1 cellular context compared by ENCODE assay signal in the genomic region with DNA sequence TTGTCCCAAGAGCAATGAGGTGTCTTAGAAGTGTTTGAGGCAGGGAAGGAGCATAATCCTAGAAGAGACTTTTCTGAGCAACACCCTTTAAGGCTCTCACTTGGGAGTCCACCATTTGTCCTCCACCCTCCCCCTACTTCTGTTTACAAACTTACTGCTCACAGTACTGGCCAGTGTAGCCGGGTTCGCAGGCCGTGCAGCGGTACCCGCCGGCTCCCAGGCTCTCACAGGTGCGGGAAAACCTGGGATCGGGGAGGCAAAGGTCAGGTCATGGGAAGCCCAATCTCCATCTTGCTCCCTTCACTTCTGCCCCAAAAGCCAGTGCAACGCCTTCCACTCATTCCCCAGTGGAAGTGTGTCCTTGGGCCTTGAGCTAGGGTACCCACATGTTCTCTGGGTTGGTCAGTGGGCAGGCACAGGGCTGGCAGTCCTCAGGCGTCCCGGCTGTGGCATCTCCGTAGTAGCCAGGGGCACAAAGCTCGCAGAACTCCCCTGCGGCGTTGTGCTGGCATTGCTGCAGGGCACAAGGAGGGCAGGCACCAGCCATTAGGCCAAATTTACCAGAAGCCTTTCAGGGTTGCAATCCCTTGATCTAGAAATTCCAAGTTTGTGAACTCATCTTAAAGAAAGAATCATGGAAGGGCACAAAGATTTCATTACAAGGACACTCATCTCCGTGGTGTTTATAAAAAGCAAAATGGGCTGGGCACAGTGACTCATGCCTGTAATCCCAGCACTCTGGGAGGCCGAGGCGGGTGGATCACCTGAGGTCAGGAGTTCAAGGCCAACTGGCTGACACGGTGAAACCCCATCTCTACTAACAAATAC.
TF ChIP-seq lines count a peak whose summit lies in the region.

No MANE protein-coding gene starts in this region.

TF ChIP-seq in HepG2, 621 proteins besides CTCF, POLR2A, EP300 and RAD21 (continued from another document and continues in another):
- TF ChIP-seq, protein P1, sequence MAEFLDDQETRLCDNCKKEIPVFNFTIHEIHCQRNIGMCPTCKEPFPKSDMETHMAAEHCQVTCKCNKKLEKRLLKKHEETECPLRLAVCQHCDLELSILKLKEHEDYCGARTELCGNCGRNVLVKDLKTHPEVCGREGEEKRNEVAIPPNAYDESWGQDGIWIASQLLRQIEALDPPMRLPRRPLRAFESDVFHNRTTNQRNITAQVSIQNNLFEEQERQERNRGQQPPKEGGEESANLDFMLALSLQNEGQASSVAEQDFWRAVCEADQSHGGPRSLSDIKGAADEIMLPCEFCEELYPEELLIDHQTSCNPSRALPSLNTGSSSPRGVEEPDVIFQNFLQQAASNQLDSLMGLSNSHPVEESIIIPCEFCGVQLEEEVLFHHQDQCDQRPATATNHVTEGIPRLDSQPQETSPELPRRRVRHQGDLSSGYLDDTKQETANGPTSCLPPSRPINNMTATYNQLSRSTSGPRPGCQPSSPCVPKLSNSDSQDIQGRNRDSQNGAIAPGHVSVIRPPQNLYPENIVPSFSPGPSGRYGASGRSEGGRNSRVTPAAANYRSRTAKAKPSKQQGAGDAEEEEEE (CRISPR knock-in tag; IDR thresholded peaks at IDR 0.05; ENCODE audit: borderline replicate concordance), result no peak
- TF ChIP-seq NR2F1 (CRISPR knock-in tag; IDR thresholded peaks at IDR 0.05), result peak; percentile 92 to 93
- TF ChIP-seq HNRNPL (IDR thresholded peaks at IDR 0.05; ENCODE audit: low read depth, low read length), result 0 out of 2 replicates have a peak, but pooled peaks have one; percentile 48
- peak; percentile 18; the same call in 1 of the 2 replicates for TF ChIP-seq ZNF768 (CRISPR knock-in tag; IDR thresholded peaks at IDR 0.05)
- TF ChIP-seq HDAC2 (CRISPR knock-in tag; IDR thresholded peaks at IDR 0.05), result peak; percentile 57; the same call in 1 of the 2 replicates
- no peak for TF ChIP-seq REXO4 (CRISPR knock-in tag; IDR thresholded peaks at IDR 0.05; ENCODE audit: borderline replicate concordance)
- TF ChIP-seq ZNF441 (CRISPR knock-in tag; IDR thresholded peaks at IDR 0.05; ENCODE audit: borderline replicate concordance), result no peak
- TF ChIP-seq, protein P2, sequence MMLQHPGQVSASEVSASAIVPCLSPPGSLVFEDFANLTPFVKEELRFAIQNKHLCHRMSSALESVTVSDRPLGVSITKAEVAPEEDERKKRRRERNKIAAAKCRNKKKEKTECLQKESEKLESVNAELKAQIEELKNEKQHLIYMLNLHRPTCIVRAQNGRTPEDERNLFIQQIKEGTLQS (CRISPR knock-in tag; IDR thresholded peaks at IDR 0.05), result peak; percentile 72
- TF ChIP-seq, protein P3, sequence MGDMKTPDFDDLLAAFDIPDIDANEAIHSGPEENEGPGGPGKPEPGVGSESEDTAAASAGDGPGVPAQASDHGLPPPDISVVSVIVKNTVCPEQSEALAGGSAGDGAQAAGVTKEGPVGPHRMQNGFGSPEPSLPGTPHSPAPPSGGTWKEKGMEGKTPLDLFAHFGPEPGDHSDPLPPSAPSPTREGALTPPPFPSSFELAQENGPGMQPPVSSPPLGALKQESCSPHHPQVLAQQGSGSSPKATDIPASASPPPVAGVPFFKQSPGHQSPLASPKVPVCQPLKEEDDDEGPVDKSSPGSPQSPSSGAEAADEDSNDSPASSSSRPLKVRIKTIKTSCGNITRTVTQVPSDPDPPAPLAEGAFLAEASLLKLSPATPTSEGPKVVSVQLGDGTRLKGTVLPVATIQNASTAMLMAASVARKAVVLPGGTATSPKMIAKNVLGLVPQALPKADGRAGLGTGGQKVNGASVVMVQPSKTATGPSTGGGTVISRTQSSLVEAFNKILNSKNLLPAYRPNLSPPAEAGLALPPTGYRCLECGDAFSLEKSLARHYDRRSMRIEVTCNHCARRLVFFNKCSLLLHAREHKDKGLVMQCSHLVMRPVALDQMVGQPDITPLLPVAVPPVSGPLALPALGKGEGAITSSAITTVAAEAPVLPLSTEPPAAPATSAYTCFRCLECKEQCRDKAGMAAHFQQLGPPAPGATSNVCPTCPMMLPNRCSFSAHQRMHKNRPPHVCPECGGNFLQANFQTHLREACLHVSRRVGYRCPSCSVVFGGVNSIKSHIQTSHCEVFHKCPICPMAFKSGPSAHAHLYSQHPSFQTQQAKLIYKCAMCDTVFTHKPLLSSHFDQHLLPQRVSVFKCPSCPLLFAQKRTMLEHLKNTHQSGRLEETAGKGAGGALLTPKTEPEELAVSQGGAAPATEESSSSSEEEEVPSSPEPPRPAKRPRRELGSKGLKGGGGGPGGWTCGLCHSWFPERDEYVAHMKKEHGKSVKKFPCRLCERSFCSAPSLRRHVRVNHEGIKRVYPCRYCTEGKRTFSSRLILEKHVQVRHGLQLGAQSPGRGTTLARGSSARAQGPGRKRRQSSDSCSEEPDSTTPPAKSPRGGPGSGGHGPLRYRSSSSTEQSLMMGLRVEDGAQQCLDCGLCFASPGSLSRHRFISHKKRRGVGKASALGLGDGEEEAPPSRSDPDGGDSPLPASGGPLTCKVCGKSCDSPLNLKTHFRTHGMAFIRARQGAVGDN (CRISPR knock-in tag; IDR thresholded peaks at IDR 0.05), result peak; percentile 38; the same call in 1 of the 2 replicates
- TF ChIP-seq ZNF264 (CRISPR knock-in tag; IDR thresholded peaks at IDR 0.05), result no peak
- TF ChIP-seq, protein P4, sequence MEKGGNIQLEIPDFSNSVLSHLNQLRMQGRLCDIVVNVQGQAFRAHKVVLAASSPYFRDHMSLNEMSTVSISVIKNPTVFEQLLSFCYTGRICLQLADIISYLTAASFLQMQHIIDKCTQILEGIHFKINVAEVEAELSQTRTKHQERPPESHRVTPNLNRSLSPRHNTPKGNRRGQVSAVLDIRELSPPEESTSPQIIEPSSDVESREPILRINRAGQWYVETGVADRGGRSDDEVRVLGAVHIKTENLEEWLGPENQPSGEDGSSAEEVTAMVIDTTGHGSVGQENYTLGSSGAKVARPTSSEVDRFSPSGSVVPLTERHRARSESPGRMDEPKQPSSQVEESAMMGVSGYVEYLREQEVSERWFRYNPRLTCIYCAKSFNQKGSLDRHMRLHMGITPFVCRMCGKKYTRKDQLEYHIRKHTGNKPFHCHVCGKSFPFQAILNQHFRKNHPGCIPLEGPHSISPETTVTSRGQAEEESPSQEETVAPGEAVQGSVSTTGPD (CRISPR knock-in tag; IDR thresholded peaks at IDR 0.05), result no peak
- no peak for TF ChIP-seq ZBTB42 (CRISPR knock-in tag; IDR thresholded peaks at IDR 0.05)
- TF ChIP-seq FOXK1 (CRISPR knock-in tag; IDR thresholded peaks at IDR 0.05; ENCODE audit: borderline replicate concordance, low read depth), result peak; percentile 65; the same call in 1 of the 2 replicates
- TF ChIP-seq, protein P5, sequence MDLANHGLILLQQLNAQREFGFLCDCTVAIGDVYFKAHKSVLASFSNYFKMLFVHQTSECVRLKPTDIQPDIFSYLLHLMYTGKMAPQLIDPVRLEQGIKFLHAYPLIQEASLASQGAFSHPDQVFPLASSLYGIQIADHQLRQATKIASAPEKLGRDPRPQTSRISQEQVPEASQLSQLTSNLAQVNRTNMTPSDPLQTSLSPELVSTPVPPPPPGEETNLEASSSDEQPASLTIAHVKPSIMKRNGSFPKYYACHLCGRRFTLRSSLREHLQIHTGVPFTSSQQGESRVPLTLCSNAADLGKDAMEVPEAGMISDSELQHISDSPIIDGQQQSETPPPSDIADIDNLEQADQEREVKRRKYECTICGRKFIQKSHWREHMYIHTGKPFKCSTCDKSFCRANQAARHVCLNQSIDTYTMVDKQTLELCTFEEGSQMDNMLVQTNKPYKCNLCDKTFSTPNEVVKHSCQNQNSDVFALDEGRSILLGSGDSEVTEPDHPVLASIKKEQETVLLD (CRISPR knock-in tag; IDR thresholded peaks at IDR 0.05; ENCODE audit: low read depth), result no peak
- TF ChIP-seq RFXANK (CRISPR knock-in tag; IDR thresholded peaks at IDR 0.05), result no peak
- peak; percentile 73 for TF ChIP-seq BCL6 (CRISPR knock-in tag; IDR thresholded peaks at IDR 0.05)
- TF ChIP-seq ZNF354B (CRISPR knock-in tag; IDR thresholded peaks at IDR 0.05), result no peak
- TF ChIP-seq AGO2 (optimal IDR thresholded peaks at IDR 0.05; ENCODE audit: low read depth, low read length), result no peak
- TF ChIP-seq RXRA (CRISPR knock-in tag; IDR thresholded peaks at IDR 0.05), result peak; percentile 94; the same call in 1 of the 2 replicates
- peak; percentile 60; the same call in 1 of the 2 replicates for TF ChIP-seq SALL2 (CRISPR knock-in tag; IDR thresholded peaks at IDR 0.05)
- no peak for TF ChIP-seq ZBTB7A (CRISPR knock-in tag; IDR thresholded peaks at IDR 0.05)
- TF ChIP-seq MED1 (CRISPR knock-in tag; IDR thresholded peaks at IDR 0.05), result peak; percentile 49; the same call in 1 of the 2 replicates
- no peak for TF ChIP-seq ZNF83 (CRISPR knock-in tag; IDR thresholded peaks at IDR 0.05; ENCODE audit: borderline replicate concordance)
- peak; percentile 86 for TF ChIP-seq BHLHE40 (IDR thresholded peaks at IDR 0.05; ENCODE audit: low read length)
- 0 out of 2 replicates have a peak, but pooled peaks have one; percentile 48 for TF ChIP-seq CHD4 (IDR thresholded peaks at IDR 0.05; ENCODE audit: borderline replicate concordance, low read length)
- peak; percentile 88; the same call in 1 of the 2 replicates for TF ChIP-seq FOSL1 (CRISPR knock-in tag; IDR thresholded peaks at IDR 0.05; ENCODE audit: borderline replicate concordance)
- TF ChIP-seq CAMTA2 (CRISPR knock-in tag; IDR thresholded peaks at IDR 0.05; ENCODE audit: borderline replicate concordance), result no peak
- TF ChIP-seq ZBTB8A (CRISPR knock-in tag; IDR thresholded peaks at IDR 0.05; ENCODE audit: borderline replicate concordance, low read depth), result no peak
- no peak for TF ChIP-seq HES4 (CRISPR knock-in tag; IDR thresholded peaks at IDR 0.05; ENCODE audit: borderline replicate concordance)
- no peak for TF ChIP-seq GLI4 (CRISPR knock-in tag; IDR thresholded peaks at IDR 0.05; ENCODE audit: borderline replicate concordance)
- TF ChIP-seq, protein P6, sequence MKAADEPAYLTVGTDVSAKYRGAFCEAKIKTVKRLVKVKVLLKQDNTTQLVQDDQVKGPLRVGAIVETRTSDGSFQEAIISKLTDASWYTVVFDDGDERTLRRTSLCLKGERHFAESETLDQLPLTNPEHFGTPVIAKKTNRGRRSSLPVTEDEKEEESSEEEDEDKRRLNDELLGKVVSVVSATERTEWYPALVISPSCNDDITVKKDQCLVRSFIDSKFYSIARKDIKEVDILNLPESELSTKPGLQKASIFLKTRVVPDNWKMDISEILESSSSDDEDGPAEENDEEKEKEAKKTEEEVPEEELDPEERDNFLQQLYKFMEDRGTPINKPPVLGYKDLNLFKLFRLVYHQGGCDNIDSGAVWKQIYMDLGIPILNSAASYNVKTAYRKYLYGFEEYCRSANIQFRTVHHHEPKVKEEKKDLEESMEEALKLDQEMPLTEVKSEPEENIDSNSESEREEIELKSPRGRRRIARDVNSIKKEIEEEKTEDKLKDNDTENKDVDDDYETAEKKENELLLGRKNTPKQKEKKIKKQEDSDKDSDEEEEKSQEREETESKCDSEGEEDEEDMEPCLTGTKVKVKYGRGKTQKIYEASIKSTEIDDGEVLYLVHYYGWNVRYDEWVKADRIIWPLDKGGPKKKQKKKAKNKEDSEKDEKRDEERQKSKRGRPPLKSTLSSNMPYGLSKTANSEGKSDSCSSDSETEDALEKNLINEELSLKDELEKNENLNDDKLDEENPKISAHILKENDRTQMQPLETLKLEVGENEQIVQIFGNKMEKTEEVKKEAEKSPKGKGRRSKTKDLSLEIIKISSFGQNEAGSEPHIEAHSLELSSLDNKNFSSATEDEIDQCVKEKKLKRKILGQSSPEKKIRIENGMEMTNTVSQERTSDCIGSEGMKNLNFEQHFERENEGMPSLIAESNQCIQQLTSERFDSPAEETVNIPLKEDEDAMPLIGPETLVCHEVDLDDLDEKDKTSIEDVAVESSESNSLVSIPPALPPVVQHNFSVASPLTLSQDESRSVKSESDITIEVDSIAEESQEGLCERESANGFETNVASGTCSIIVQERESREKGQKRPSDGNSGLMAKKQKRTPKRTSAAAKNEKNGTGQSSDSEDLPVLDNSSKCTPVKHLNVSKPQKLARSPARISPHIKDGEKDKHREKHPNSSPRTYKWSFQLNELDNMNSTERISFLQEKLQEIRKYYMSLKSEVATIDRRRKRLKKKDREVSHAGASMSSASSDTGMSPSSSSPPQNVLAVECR (CRISPR knock-in tag; IDR thresholded peaks at IDR 0.05; ENCODE audit: borderline replicate concordance), result no peak
- no peak for TF ChIP-seq ZMYM2 (CRISPR knock-in tag; IDR thresholded peaks at IDR 0.05)
- peak; percentile 91 for TF ChIP-seq NR2F6 (IDR thresholded peaks at IDR 0.05)
- peak; percentile 97 for TF ChIP-seq NR2F6 (CRISPR knock-in tag; IDR thresholded peaks at IDR 0.05)
- peak; percentile 43 for TF ChIP-seq SKI (IDR thresholded peaks at IDR 0.05; ENCODE audit: partially characterized antibody)
- no peak for TF ChIP-seq ZNF501 (CRISPR knock-in tag; IDR thresholded peaks at IDR 0.05)
- peak; percentile 82 for TF ChIP-seq JUN (CRISPR knock-in tag; IDR thresholded peaks at IDR 0.05)
- peak; percentile 97 for TF ChIP-seq FOSL2 (CRISPR knock-in tag; IDR thresholded peaks at IDR 0.05)
- TF ChIP-seq NR2F2 (IDR thresholded peaks at IDR 0.05; ENCODE audit: borderline replicate concordance, low read depth), result 0 out of 2 replicates have a peak, but pooled peaks have one; percentile 49
- no peak for TF ChIP-seq GABPB1 (CRISPR knock-in tag; IDR thresholded peaks at IDR 0.05)
- TF ChIP-seq PAWR (CRISPR knock-in tag; IDR thresholded peaks at IDR 0.05; ENCODE audit: borderline replicate concordance), result no peak
- no peak for TF ChIP-seq ZNF460 (CRISPR knock-in tag; IDR thresholded peaks at IDR 0.05; ENCODE audit: borderline replicate concordance)
- no peak for TF ChIP-seq XBP1 (CRISPR knock-in tag; IDR thresholded peaks at IDR 0.05)
- TF ChIP-seq HNF4A (CRISPR knock-in tag; IDR thresholded peaks at IDR 0.05), result peak; percentile 53
- TF ChIP-seq ZNF121 (CRISPR knock-in tag; IDR thresholded peaks at IDR 0.05), result peak; percentile 51; the same call in 1 of the 2 replicates
- TF ChIP-seq ZNF33B (CRISPR knock-in tag; IDR thresholded peaks at IDR 0.05), result no peak
- TF ChIP-seq REL (CRISPR knock-in tag; conservative IDR thresholded peaks at IDR 0.05), result no peak
- peak; percentile 94 for TF ChIP-seq RXRB (CRISPR knock-in tag; IDR thresholded peaks at IDR 0.05; ENCODE audit: borderline replicate concordance)
- TF ChIP-seq ZNF3 (CRISPR knock-in tag; IDR thresholded peaks at IDR 0.05), result no peak
- TF ChIP-seq ZNF772 (CRISPR knock-in tag; IDR thresholded peaks at IDR 0.05), result 0 out of 2 replicates have a peak, but pooled peaks have one; percentile 36
- no peak for TF ChIP-seq ZNF451 (CRISPR knock-in tag; IDR thresholded peaks at IDR 0.05)
- 0 out of 2 replicates have a peak, but pooled peaks have one; percentile 16 for TF ChIP-seq MYC (CRISPR knock-in tag; IDR thresholded peaks at IDR 0.05; ENCODE audit: borderline replicate concordance)
- no peak for TF ChIP-seq SOX13 (IDR thresholded peaks at IDR 0.05)
- TF ChIP-seq SOX13 (CRISPR knock-in tag; conservative IDR thresholded peaks at IDR 0.05 in 1 of 2, IDR thresholded peaks at IDR 0.05 in 1 of 2), result peak in 1 of 2 experiments; percentile 45; a peak in 1 of 4 replicates
- 0 out of 2 replicates have a peak, but pooled peaks have one; percentile 38 for TF ChIP-seq MEF2D (CRISPR knock-in tag; IDR thresholded peaks at IDR 0.05)
- TF ChIP-seq, protein P7, sequence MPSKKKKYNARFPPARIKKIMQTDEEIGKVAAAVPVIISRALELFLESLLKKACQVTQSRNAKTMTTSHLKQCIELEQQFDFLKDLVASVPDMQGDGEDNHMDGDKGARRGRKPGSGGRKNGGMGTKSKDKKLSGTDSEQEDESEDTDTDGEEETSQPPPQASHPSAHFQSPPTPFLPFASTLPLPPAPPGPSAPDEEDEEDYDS (CRISPR knock-in tag; IDR thresholded peaks at IDR 0.05), result no peak
